Comparison of ENCODE assay signal across 8 cellular contexts in the genomic region with DNA sequence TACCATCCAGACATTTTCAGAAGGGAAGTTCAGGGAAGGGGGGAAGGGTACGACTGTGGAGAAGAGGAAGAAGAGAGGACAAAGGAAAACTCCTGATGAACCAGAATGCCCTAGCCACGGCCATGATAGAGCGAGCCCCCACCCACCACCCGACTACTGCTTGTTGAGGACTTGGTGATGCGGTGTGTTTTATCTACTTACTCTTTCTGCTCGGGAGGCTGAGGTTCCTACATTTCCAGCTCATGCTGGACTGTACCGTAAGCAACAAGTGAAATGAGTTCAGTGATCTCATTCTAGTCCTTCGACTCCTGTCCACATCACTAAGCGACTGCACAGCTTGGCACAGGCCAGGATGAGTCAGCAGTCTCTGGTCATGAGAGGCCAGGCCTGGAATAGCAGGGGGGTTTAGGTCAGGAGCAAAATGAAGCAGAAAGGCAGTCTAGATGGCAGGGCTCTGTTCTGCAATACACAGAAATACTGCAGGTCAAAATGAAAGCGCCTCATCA.
DNase-seq lines count a peak whose midpoint lies in the region; ATAC-seq and TF ChIP-seq lines count a peak whose summit lies in the region.

No MANE protein-coding gene starts in this region.

- H3K27ac ChIP-seq in coronary artery (peak overlapping the region; percentile 71 to 97), stomach (peak overlapping the region; percentile 85 to 95 (median 89))

- TF ChIP-seq EP300 in stomach (IDR thresholded peaks at IDR 0.05): peak; percentile 75

- WGBS in stomach, 5 donors: 50 to 65% (median 57%) methylated on average over 10 of the region's 10 CpGs

- no peaks in the 10 kb centered on the region for H3K27me3 ChIP-seq in stomach
- no peaks in the 10 kb centered on the region for H3K27me3 ChIP-seq in HAP-1 (ENCODE audit: low read depth)

- DNase-seq in AG20443 (ENCODE audit: low spot score): peak; percentile 92
- peak; percentile 96 for DNase-seq in NCI-H2196 treated with DMSO at 0.1 percent for 48 hours (lab: John Stamatoyannopoulos, UW; ENCODE audit: unreplicated experiment)
- DNase-seq in coronary artery (ENCODE audit: low spot score): peak; percentile 95
- peak; percentile 92 for DNase-seq in left lobe of liver (ENCODE audit: low spot score)
- peak; percentile 65 for DNase-seq in stomach
- no peak for DNase-seq in T-helper 9 cell
- no peak for DNase-seq in NCI-H1092 (lab: John Stamatoyannopoulos, UW)
- no peak for DNase-seq in HAP-1 (ENCODE audit: low spot score in 2 of 2)

- TF ChIP-seq POLR2A in stomach (IDR thresholded peaks at IDR 0.05): no peak

- H3K4me1 ChIP-seq in stomach (peaks cover 3 to 60% (median 31%) of the 10 kb centered on the region in 4 donors), HAP-1 (no peaks in the 10 kb centered on the region)

- H3K36me3 ChIP-seq in stomach (no peaks in the 10 kb centered on the region), HAP-1 (replicated peaks) (no peaks in the 10 kb centered on the region)

- in situ Hi-C loops in HAP-1 (cut with MboI; ENCODE audit: low sequenced_read_pairs): no loop called here

- ATAC-seq in left lobe of liver: peak; percentile 91

- peak overlapping the region; percentile 72 for H3K4me3 ChIP-seq in coronary artery
- H3K4me3 ChIP-seq in stomach: peak overlapping the region; percentile 4 to 45 (median 30)
- H3K4me3 ChIP-seq in HAP-1: no peak overlapping the region

- H3K9me3 ChIP-seq in stomach (no peaks in the 10 kb centered on the region), HAP-1 (no peaks in the 10 kb centered on the region)

- no peak for TF ChIP-seq CTCF in coronary artery (IDR thresholded peaks at IDR 0.05)
- no peak for TF ChIP-seq CTCF in stomach (IDR thresholded peaks at IDR 0.05)

- intact Hi-C loops in stomach (cut with DNase I; ENCODE audit: low total_unique reads): no loop called here

Comparison
In these comparisons a context has a peak if more than half of its experiments do, and no peak if none do; other contexts are left out.
1. DNase-seq: peak in AG20443 (single experiment), NCI-H2196 treated with DMSO at 0.1 percent for 48 hours (single experiment), coronary artery (single experiment), left lobe of liver (single experiment) and stomach (single experiment); none in T-helper 9 cell (single experiment), NCI-H1092 (single experiment) and HAP-1 (0 of 2).